In the genomic region with DNA sequence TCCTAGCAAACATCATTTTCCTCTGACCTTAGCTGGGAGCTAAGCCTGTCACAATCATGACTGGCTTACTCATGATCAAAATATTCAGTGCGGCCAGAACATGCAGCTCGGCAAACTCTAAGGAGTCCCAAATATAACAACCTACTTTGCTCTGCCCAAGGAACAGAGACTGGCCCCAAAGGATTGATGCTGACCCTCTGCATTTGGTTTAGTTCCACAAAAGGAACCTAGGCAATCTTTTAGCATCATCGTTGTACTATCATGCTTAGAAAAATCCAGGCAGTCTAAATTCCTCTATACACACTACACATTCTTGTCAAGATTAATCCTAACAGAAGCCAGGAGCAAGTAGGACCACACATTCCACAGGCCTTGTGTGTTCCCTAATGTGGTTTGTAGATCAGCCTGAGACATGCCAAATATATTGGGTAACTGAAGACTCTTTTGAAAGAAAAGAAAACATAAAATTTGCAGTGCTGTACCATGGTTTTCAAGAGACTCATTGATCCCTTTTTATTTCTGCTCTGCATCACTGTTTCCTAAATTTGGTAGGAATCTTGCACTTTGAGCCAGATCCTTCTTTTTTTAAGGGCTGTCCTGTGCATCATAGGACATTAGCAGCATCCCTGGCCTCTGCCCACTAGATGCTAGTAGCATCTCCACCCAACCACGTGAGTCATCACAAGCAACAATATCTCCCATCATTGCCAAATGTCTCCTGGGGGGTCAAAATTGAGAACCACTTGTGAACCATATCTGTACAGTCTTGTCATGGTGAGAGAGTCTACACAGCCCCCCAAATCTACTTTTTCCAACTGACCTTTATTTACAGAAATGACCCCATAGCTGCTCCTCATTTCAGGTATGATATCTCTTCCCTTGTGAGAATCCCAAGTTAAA, we compare ENCODE assay signal across 9 cellular contexts. TPM values are rescaled to one million over a fixed set of nuclear protein-coding genes. Genes with fewer than 3 reads are reported as not detected.
A peak's percentile ranks its signal among the peaks of the same experiment; 100 is the strongest.
DNase-seq lines count a peak whose midpoint lies in the region; ATAC-seq and TF ChIP-seq lines count a peak whose summit lies in the region.
"Had no signal": no experiment of that assay in that cellular context is flagged by ENCODE, and none has a peak within 500 bp of the region (broad histone marks: within the 10 kb centered on the region; RNA-seq: fewer than 3 reads in every experiment).

No MANE protein-coding gene starts in this region.

- H3K27me3 Mint-ChIP-seq in CD14-positive monocyte (ENCODE audit: low read depth in 3 of 3) = no peaks in the 10 kb centered on the region

- no peaks in the 10 kb centered on the region for H3K36me3 Mint-ChIP-seq in CD14-positive monocyte

- intact Hi-C loops in CD14-positive monocyte (cut with micrococcal nuclease) = no loop called here

- no peaks in the 10 kb centered on the region for H3K9me3 ChIP-seq in RWPE2 (ENCODE audit: severe bottlenecking)

- peaks cover 0 to 2% (median 0%) of the 10 kb centered on the region in 7 donors for H3K9me3 Mint-ChIP-seq in CD14-positive monocyte

- DNase-seq in CD14-positive monocyte (ENCODE audit: low spot score) (no peak), RWPE2 (ENCODE audit: low spot score) (no peak), fibroblast of pulmonary artery (ENCODE audit: low read depth) (peak; percentile 93), activated gamma-delta T cell treated with Interleukin-2 at 50 U/mL for 16 hours (no peak), SIG-M5 (lab: John Stamatoyannopoulos, UW) (no peak), NCI-H446 treated with DMSO at 0.1 percent for 48 hours (lab: John Stamatoyannopoulos, UW) (no peak)

- H3K27me3 ChIP-seq in RWPE2 (ENCODE audit: insufficient read depth, poor library complexity, severe bottlenecking) (no peaks in the 10 kb centered on the region), rectal smooth muscle tissue (ENCODE audit: control insufficient read depth, insufficient read depth, low read length) (no peaks in the 10 kb centered on the region)

- H3K27ac ChIP-seq in RWPE2 (ENCODE audit: poor library complexity, severe bottlenecking) (peak overlapping the region; percentile 73), rectal smooth muscle tissue (ENCODE audit: low read depth, low read length) (peak overlapping the region; percentile 35)

- H3K4me3 Mint-ChIP-seq in CD14-positive monocyte = no peak overlapping the region
- H3K4me3 Mint-ChIP-seq: neural crest cell had no signal

- peaks cover 58% of the 10 kb centered on the region for H3K4me1 Mint-ChIP-seq in CD14-positive monocyte
- H3K4me1 Mint-ChIP-seq: neural crest cell had no signal

- ATAC-seq in RWPE2 (ENCODE audit: low read depth) = peak; percentile 90
- ATAC-seq in GM18867 (IDR thresholded peaks at IDR 0.05; ENCODE audit: unreplicated experiment) = no peak

- H3K36me3 ChIP-seq in RWPE2 (ENCODE audit: low read depth) = no peaks in the 10 kb centered on the region
- no peaks in the 10 kb centered on the region for H3K36me3 ChIP-seq in rectal smooth muscle tissue (ENCODE audit: control insufficient read depth, insufficient read depth, low read length)

- H3K4me3 ChIP-seq in RWPE2 (ENCODE audit: severe bottlenecking) = no peak overlapping the region
- H3K4me3 ChIP-seq in fibroblast of pulmonary artery (replicated peaks; ENCODE audit: low read depth, low read length) = no peak overlapping the region
- no peak overlapping the region for H3K4me3 ChIP-seq in rectal smooth muscle tissue (ENCODE audit: low read length)

- no peak overlapping the region for H3K9ac ChIP-seq in rectal smooth muscle tissue (ENCODE audit: low read length)

- TF ChIP-seq CTCF in CD14-positive monocyte (IDR thresholded peaks at IDR 0.05) (no peak), RWPE2 (IDR thresholded peaks at IDR 0.05; ENCODE audit: poor library complexity, severe bottlenecking) (no peak), fibroblast of pulmonary artery (IDR thresholded peaks at IDR 0.05; ENCODE audit: low read length, missing control alignments) (no peak)

- H3K27ac Mint-ChIP-seq in CD14-positive monocyte = peak overlapping the region in 6 of 7 donors; percentile 1 to 83 (median 32)

- H3K4me1 ChIP-seq in RWPE2 (ENCODE audit: insufficient read depth, poor library complexity, severe bottlenecking) = peaks cover 20% of the 10 kb centered on the region
- H3K4me1 ChIP-seq in rectal smooth muscle tissue (ENCODE audit: control insufficient read depth, insufficient read depth, low read length) = peaks cover 18% of the 10 kb centered on the region

RNA-seq across cellular contexts. Expression of a gene that starts 17.6 kb away (rescaled TPM):
- 1 to 10 TPM; 1.9 to 2.5 TPM for polyA plus RNA-seq in CD14-positive monocyte

RNA-seq across cellular contexts. Expression of a gene that starts 24.3 kb away (rescaled TPM):
- not detected for polyA plus RNA-seq in CD14-positive monocyte
